Comparison of ENCODE assay signal across 9 cellular contexts in the genomic region with DNA sequence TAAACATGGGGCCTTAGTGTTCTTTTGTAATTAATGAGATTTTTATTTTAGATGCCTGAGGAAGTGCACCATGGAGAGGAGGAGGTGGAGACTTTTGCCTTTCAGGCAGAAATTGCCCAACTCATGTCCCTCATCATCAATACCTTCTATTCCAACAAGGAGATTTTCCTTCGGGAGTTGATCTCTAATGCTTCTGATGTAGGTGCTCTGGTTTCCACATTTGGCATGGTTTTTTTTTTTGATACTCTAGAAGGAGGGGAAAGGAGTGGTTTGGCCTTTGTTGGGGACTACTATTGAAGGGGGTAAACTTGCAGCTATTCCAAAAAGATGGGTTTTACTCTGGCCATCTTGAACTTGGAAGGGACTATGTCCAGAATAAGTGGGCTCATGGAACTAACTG. TPM values are rescaled to one million over a fixed set of nuclear protein-coding genes. Genes with fewer than 3 reads are reported as not detected.
DNase-seq lines count a peak whose midpoint lies in the region; ATAC-seq, FAIRE-seq and TF ChIP-seq lines count a peak whose summit lies in the region.
"Had no signal": no experiment of that assay in that cellular context is flagged by ENCODE, and none has a peak within 500 bp of the region (broad histone marks: within the 10 kb centered on the region; RNA-seq: fewer than 3 reads in every experiment).

No MANE protein-coding gene starts in this region.

- WGBS in H1 (ENCODE audit: extremely low coverage in 1 of 2, insufficient coverage in 1 of 2, insufficient read length in 1 of 2, insufficient replicate concordance in 2 of 2, low coverage in 1 of 2, low lambda C conversion rate in 2 of 2, missing lambda C conversion rate in 1 of 2), 2 experiments: 62% methylated on average over 1 of the region's 1 CpG; no CpG with 5 or more reads in 1 of the 2 experiments

- H4K91ac ChIP-seq in H1 (replicated peaks; ENCODE audit: insufficient read length, low read length): no peak overlapping the region

- H2AFZ ChIP-seq in OCI-LY3 (ENCODE audit: low read depth, low read length) (no peak overlapping the region), H1 (ENCODE audit: low read length) (no peak overlapping the region), neuron (ENCODE audit: low read depth, low read length) (no peak overlapping the region)

- no peak for ATAC-seq in CD4-positive, CD25-positive, alpha-beta regulatory T cell (ENCODE audit: low read depth in 2 of 2)
- no peak for ATAC-seq in HG03565 (IDR thresholded peaks at IDR 0.05; ENCODE audit: unreplicated experiment)
- no peak for ATAC-seq in HG03095 (IDR thresholded peaks at IDR 0.05; ENCODE audit: unreplicated experiment)
- no peak for ATAC-seq in GM19452 (IDR thresholded peaks at IDR 0.05; ENCODE audit: unreplicated experiment)

- no peak for TF ChIP-seq EP300 in H1 (IDR thresholded peaks at IDR 0.05; ENCODE audit: borderline replicate concordance in 1 of 2, low read depth in 2 of 2, low read length in 2 of 2)

- no peak overlapping the region for H3K4ac ChIP-seq in H1 (replicated peaks; ENCODE audit: insufficient read length, low read depth, low read length)

- TF ChIP-seq CTCF in OCI-LY3 (IDR thresholded peaks at IDR 0.05; ENCODE audit: low read depth, low read length) (no peak), H1 (IDR thresholded peaks at IDR 0.05; ENCODE audit: control extremely low read depth in 1 of 3, insufficient read depth in 1 of 3, low read depth in 1 of 3, low read length in 3 of 3) (no peak)

- H3K4me1 Mint-ChIP-seq in CD4-positive, CD25-positive, alpha-beta regulatory T cell: peaks cover 13 to 72% (median 41%) of the 10 kb centered on the region in 4 donors

- peaks cover 59% of the 10 kb centered on the region for H4K20me1 ChIP-seq in OCI-LY3 (ENCODE audit: insufficient read depth, low read length)
- H4K20me1 ChIP-seq in H1 (replicated peaks in 1 of 2; ENCODE audit: control insufficient read depth in 1 of 2, insufficient read depth in 2 of 2, low read length in 2 of 2): peaks cover 35 to 37% of the 10 kb centered on the region in 2 experiments

- H2BK15ac ChIP-seq in H1 (ENCODE audit: low read length): no peak overlapping the region

- peak overlapping the region; percentile 99 for H3K9ac ChIP-seq in OCI-LY3 (ENCODE audit: low read length)
- peak overlapping the region in 2 of 4 experiments; percentile 86 to 96; a peak in 5 of 7 replicates for H3K9ac ChIP-seq in H1 (replicated peaks in 1 of 4; ENCODE audit: extremely low read depth in 1 of 4, low read depth in 3 of 4, low read length in 3 of 4)

- peak overlapping the region; percentile 95 to 98 (median 98) for H3K4me3 Mint-ChIP-seq in CD4-positive, CD25-positive, alpha-beta regulatory T cell

- no peaks in the 10 kb centered on the region for H3K9me3 Mint-ChIP-seq in CD4-positive, CD25-positive, alpha-beta regulatory T cell

- H4K5ac ChIP-seq in H1 (ENCODE audit: insufficient read length, low read depth, low read length): no peak overlapping the region

- peaks cover 28% of the 10 kb centered on the region for H3K4me1 ChIP-seq in CD4-positive, CD25-positive, alpha-beta regulatory T cell (ENCODE audit: control insufficient read depth, insufficient read depth, low read length, poor library complexity, severe bottlenecking)
- H3K4me1 ChIP-seq in OCI-LY3 (ENCODE audit: low read length): peaks cover 22% of the 10 kb centered on the region
- peaks cover 7 to 18% (median 14%) of the 10 kb centered on the region in 4 experiments for H3K4me1 ChIP-seq in H1 (replicated peaks in 1 of 4; ENCODE audit: control insufficient read depth in 3 of 4, insufficient read depth in 4 of 4, low read length in 3 of 4)
- peaks cover 25% of the 10 kb centered on the region for H3K4me1 ChIP-seq in neuron (ENCODE audit: insufficient read depth, low read length)

- H2BK5ac ChIP-seq in H1 (ENCODE audit: low read depth, low read length): no peak overlapping the region

- peak overlapping the region; percentile 97 for H3K27ac ChIP-seq in CD4-positive, CD25-positive, alpha-beta regulatory T cell (ENCODE audit: insufficient read depth, low read length, poor library complexity, severe bottlenecking)
- H3K27ac ChIP-seq in OCI-LY3 (ENCODE audit: low read length): peak overlapping the region; percentile 87
- H3K27ac ChIP-seq in H1 (ENCODE audit: low read depth, low read length): no peak overlapping the region

- TF ChIP-seq POLR2A in H1 (IDR thresholded peaks at IDR 0.05; ENCODE audit: control extremely low read depth in 1 of 2, low read depth in 2 of 2, low read length in 2 of 2): no peak

- POLR2A ChIA-PET in H1 (lab: Charles Lee; ENCODE audit: partially characterized antibody): interaction anchor here (0.7 to 18.9 kb wide), 29 partner anchors 9 to 306 kb away, joined by 3 to 581 read pairs (median 6); partner anchors contain the start of genes CAPN11, MYMX, SLC29A1 and SLC35B2

- no peak for DNase-seq in CD4-positive, CD25-positive, alpha-beta regulatory T cell
- DNase-seq in H1 (ENCODE audit: low read depth in 1 of 2, low spot score in 2 of 2) (no peak), NCI-H1105 (lab: John Stamatoyannopoulos, UW) (no peak)
- DNase-seq: NCI-H146 had no signal

- peak overlapping the region; percentile 93 for H3K4me2 ChIP-seq in OCI-LY3 (ENCODE audit: low read length)
- peak overlapping the region; percentile 65 to 96 for H3K4me2 ChIP-seq in H1 (ENCODE audit: insufficient read depth in 1 of 2, low read depth in 2 of 2, low read length in 2 of 2)

- no peak overlapping the region for H4K8ac ChIP-seq in H1 (ENCODE audit: extremely low read depth, insufficient read depth, low read length)

- H3K4me3 ChIP-seq in CD4-positive, CD25-positive, alpha-beta regulatory T cell (ENCODE audit: low read depth, low read length): peak overlapping the region; percentile 95
- H3K4me3 ChIP-seq in OCI-LY3 (ENCODE audit: low read length) (peak overlapping the region; percentile 92), H1 (ENCODE audit: extremely low read depth in 1 of 4, insufficient read depth in 2 of 4, low read depth in 3 of 4, low read length in 4 of 4) (peak overlapping the region; percentile 55 to 100 (median 98)), neuron (ENCODE audit: low read length) (peak overlapping the region; percentile 90)

- H2AK5ac ChIP-seq in H1 (ENCODE audit: low read depth, low read length): no peak overlapping the region

- H3K27ac Mint-ChIP-seq in CD4-positive, CD25-positive, alpha-beta regulatory T cell: peak overlapping the region; percentile 93 to 98 (median 95)

- H3K36me3 ChIP-seq in CD4-positive, CD25-positive, alpha-beta regulatory T cell (ENCODE audit: control insufficient read depth, insufficient read depth, low read length): peaks cover 51% of the 10 kb centered on the region
- H3K36me3 ChIP-seq in OCI-LY3 (replicated peaks; ENCODE audit: low read depth, low read length): peaks cover 59% of the 10 kb centered on the region
- peaks cover 49 to 58% (median 53%) of the 10 kb centered on the region in 4 experiments for H3K36me3 ChIP-seq in H1 (ENCODE audit: control insufficient read depth in 2 of 4, insufficient read depth in 4 of 4, low read length in 3 of 4)
- H3K36me3 ChIP-seq in neuron (ENCODE audit: insufficient read depth, low read length): peaks cover 53% of the 10 kb centered on the region

- no peaks in the 10 kb centered on the region for H3K9me3 ChIP-seq in CD4-positive, CD25-positive, alpha-beta regulatory T cell (ENCODE audit: control insufficient read depth in 2 of 2, low read length in 2 of 2)
- H3K9me3 ChIP-seq in OCI-LY3 (ENCODE audit: insufficient read depth, low read length): no peaks in the 10 kb centered on the region
- H3K9me3 ChIP-seq in H1 (ENCODE audit: insufficient read depth in 2 of 2, low read depth in 1 of 2, low read length in 1 of 2): no peaks in the 10 kb centered on the region
- no peaks in the 10 kb centered on the region for H3K9me3 ChIP-seq in neuron (ENCODE audit: low read length)

- H3K27me3 ChIP-seq in CD4-positive, CD25-positive, alpha-beta regulatory T cell (ENCODE audit: control insufficient read depth, insufficient read depth, low read length): no peaks in the 10 kb centered on the region
- no peaks in the 10 kb centered on the region for H3K27me3 ChIP-seq in OCI-LY3 (ENCODE audit: low read depth, low read length)
- H3K27me3 ChIP-seq in H1 (replicated peaks in 1 of 4; ENCODE audit: control insufficient read depth in 3 of 4, extremely low read depth in 1 of 4, insufficient read depth in 3 of 4, low read length in 3 of 4): no peaks in the 10 kb centered on the region
- H3K27me3 ChIP-seq in neuron (ENCODE audit: insufficient read depth, low read length): no peaks in the 10 kb centered on the region

- H3K79me2 ChIP-seq in OCI-LY3 (ENCODE audit: low read length) (peaks cover 73% of the 10 kb centered on the region), H1 (ENCODE audit: control insufficient read depth in 1 of 2, insufficient read depth in 2 of 2, low read length in 2 of 2) (peaks cover 27 to 50% of the 10 kb centered on the region in 2 experiments)

- no peak overlapping the region for H2BK120ac ChIP-seq in H1 (replicated peaks; ENCODE audit: low read depth, low read length)

- H3K23ac ChIP-seq in H1 (ENCODE audit: insufficient read length): no peak overlapping the region

- peaks cover 45% of the 10 kb centered on the region for H3K36me3 Mint-ChIP-seq in CD4-positive, CD25-positive, alpha-beta regulatory T cell

- no peak for TF ChIP-seq RAD21 in H1 (IDR thresholded peaks at IDR 0.05 in 1 of 2, conservative IDR thresholded peaks at IDR 0.05 in 1 of 2; ENCODE audit: low read depth in 2 of 2, low read length in 2 of 2)

- no peak overlapping the region for H3K56ac ChIP-seq in H1 (replicated peaks; ENCODE audit: insufficient read length, low read depth, low read length)

- no peak overlapping the region for H3K18ac ChIP-seq in H1 (ENCODE audit: extremely low read depth, low read length)

- H3K14ac ChIP-seq in H1 (ENCODE audit: insufficient read length): no peak overlapping the region

- H2BK20ac ChIP-seq in H1 (ENCODE audit: low read length): no peak overlapping the region

- no peaks in the 10 kb centered on the region; the same call in 1 of the 2 replicates for H3K79me1 ChIP-seq in H1 (ENCODE audit: low read depth, low read length)

- no peak overlapping the region for H2BK12ac ChIP-seq in H1 (ENCODE audit: low read depth, low read length)

- peaks cover 8% of the 10 kb centered on the region for H3K27me3 Mint-ChIP-seq in CD4-positive, CD25-positive, alpha-beta regulatory T cell

- CTCF ChIA-PET in H1 (lab: Charles Lee; ENCODE audit: partially characterized antibody): interaction anchor here (0.7 to 8.1 kb wide), 7 partner anchors 7 to 150 kb away, joined by 3 to 102 read pairs (median 4); partner anchors contain the start of genes AARS2, MYMX and SLC35B2

- H3K23me2 ChIP-seq in H1 (ENCODE audit: low read depth, low read length): peaks cover 12% of the 10 kb centered on the region

- FAIRE-seq in H1 (lab: Jason Lieb, UNC): no peak

RNA-seq across cellular contexts. Expression of gene HSP90AB1, which starts 1.7 kb away (rescaled TPM):
- 399 TPM for total RNA-seq in CD4-positive, CD25-positive, alpha-beta regulatory T cell
- polyA plus RNA-seq in CD4-positive, CD25-positive, alpha-beta regulatory T cell: 100 to 1,000 TPM; 264 to 426 (median 333) TPM
- total RNA-seq in H1 (2021; fragmentation: NEBNext Ultra II Directional; extraction: Animal tissue kit (Norgen Biotek cat#: 25700)): 2,224 and 2,297 TPM in 2 replicates
- 1,244 and 1,564 TPM in 2 replicates for polyA plus RNA-seq in H1 (2011; rRNA removed)
- 1,987 TPM for polyA plus RNA-seq in H1 (2011; cell fraction: cytosol; rRNA removed)
- polyA plus RNA-seq in H1 (2011; cell fraction: nucleus; rRNA removed): 1,165 TPM
- 2,191 to 2,644 TPM (median 2,404 TPM) in 4 replicates for polyA plus RNA-seq in H1 (2012, experiment 1 of 2)
- 384 TPM for polyA plus RNA-seq in H1 (2012, experiment 2 of 2)
- polyA plus RNA-seq in H1 (2013, experiment 1 of 2): 1,706 TPM
- 1,654 TPM for polyA plus RNA-seq in H1 (2013, experiment 2 of 2)
- 1,724 and 1,899 TPM in 2 replicates for polyA minus RNA-seq in H1 (2011; rRNA and poly(A)+ RNA removed)
- polyA minus RNA-seq in H1 (2011; cell fraction: cytosol; rRNA and poly(A)+ RNA removed): 850 TPM
- 610 TPM for polyA minus RNA-seq in H1 (2011; cell fraction: nucleus; rRNA and poly(A)+ RNA removed)

RNA-seq across cellular contexts. Expression of gene SLC35B2, which starts 8.7 kb away (rescaled TPM):
- total RNA-seq in CD4-positive, CD25-positive, alpha-beta regulatory T cell: 14.8 TPM
- polyA plus RNA-seq in CD4-positive, CD25-positive, alpha-beta regulatory T cell: 10 to 100 TPM; 33.0 to 42.4 (median 36.8) TPM
- total RNA-seq in H1 (2021; fragmentation: NEBNext Ultra II Directional; extraction: Animal tissue kit (Norgen Biotek cat#: 25700)): 29.5 and 32.3 TPM in 2 replicates
- polyA plus RNA-seq in H1 (2011; rRNA removed): 65.0 and 73.7 TPM in 2 replicates
- polyA plus RNA-seq in H1 (2011; cell fraction: cytosol; rRNA removed): 49.6 TPM
- polyA plus RNA-seq in H1 (2011; cell fraction: nucleus; rRNA removed): 90.4 TPM
- 26.2 to 41.2 TPM (median 36.7 TPM) in 4 replicates for polyA plus RNA-seq in H1 (2012, experiment 1 of 2)
- polyA plus RNA-seq in H1 (2012, experiment 2 of 2): 48.9 TPM
- polyA plus RNA-seq in H1 (2013, experiment 1 of 2): 43.7 TPM
- 43.6 TPM for polyA plus RNA-seq in H1 (2013, experiment 2 of 2)
- 48.1 and 49.1 TPM in 2 replicates for polyA minus RNA-seq in H1 (2011; rRNA and poly(A)+ RNA removed)
- 21.4 TPM for polyA minus RNA-seq in H1 (2011; cell fraction: cytosol; rRNA and poly(A)+ RNA removed)
- 25.3 TPM for polyA minus RNA-seq in H1 (2011; cell fraction: nucleus; rRNA and poly(A)+ RNA removed)

RNA-seq across cellular contexts. Expression of gene NFKBIE, which starts 16.8 kb away (rescaled TPM):
- 53.8 TPM for total RNA-seq in CD4-positive, CD25-positive, alpha-beta regulatory T cell
- polyA plus RNA-seq in CD4-positive, CD25-positive, alpha-beta regulatory T cell: 1 to 10 TPM; 3.6 to 7.0 (median 6.1) TPM
- total RNA-seq in H1 (2021; fragmentation: NEBNext Ultra II Directional; extraction: Animal tissue kit (Norgen Biotek cat#: 25700)): 10.8 and 13.5 TPM in 2 replicates
- polyA plus RNA-seq in H1 (2011; rRNA removed): 19.2 and 22.9 TPM in 2 replicates
- polyA plus RNA-seq in H1 (2011; cell fraction: cytosol; rRNA removed): 18.8 TPM
- polyA plus RNA-seq in H1 (2011; cell fraction: nucleus; rRNA removed): 14.3 TPM
- polyA plus RNA-seq in H1 (2012, experiment 1 of 2): 12.7 to 17.1 TPM (median 13.6 TPM) in 4 replicates
- polyA plus RNA-seq in H1 (2012, experiment 2 of 2): 17.0 TPM
- 6.2 TPM for polyA plus RNA-seq in H1 (2013, experiment 1 of 2)
- 7.5 TPM for polyA plus RNA-seq in H1 (2013, experiment 2 of 2)
- 7.0 and 9.3 TPM in 2 replicates for polyA minus RNA-seq in H1 (2011; rRNA and poly(A)+ RNA removed)
- 7.8 TPM for polyA minus RNA-seq in H1 (2011; cell fraction: cytosol; rRNA and poly(A)+ RNA removed)
- 12.2 TPM for polyA minus RNA-seq in H1 (2011; cell fraction: nucleus; rRNA and poly(A)+ RNA removed)

RNA-seq across cellular contexts. Expression of gene TMEM151B, which starts 21.7 kb away (rescaled TPM):
- not detected for total RNA-seq in CD4-positive, CD25-positive, alpha-beta regulatory T cell
- polyA plus RNA-seq in CD4-positive, CD25-positive, alpha-beta regulatory T cell: not detected
- 15.5 and 15.7 TPM in 2 replicates for total RNA-seq in H1 (2021; fragmentation: NEBNext Ultra II Directional; extraction: Animal tissue kit (Norgen Biotek cat#: 25700))
- polyA plus RNA-seq in H1 (2011; rRNA removed): 8.0 and 11.6 TPM in 2 replicates
- polyA plus RNA-seq in H1 (2011; cell fraction: cytosol; rRNA removed): 9.9 TPM
- 22.6 TPM for polyA plus RNA-seq in H1 (2011; cell fraction: nucleus; rRNA removed)
- 10.2 to 14.9 TPM (median 13.2 TPM) in 4 replicates for polyA plus RNA-seq in H1 (2012, experiment 1 of 2)
- 12.1 TPM for polyA plus RNA-seq in H1 (2012, experiment 2 of 2)
- polyA plus RNA-seq in H1 (2013, experiment 1 of 2): 7.8 TPM
- polyA plus RNA-seq in H1 (2013, experiment 2 of 2): 7.7 TPM
- 8.8 and 10.7 TPM in 2 replicates for polyA minus RNA-seq in H1 (2011; rRNA and poly(A)+ RNA removed)
- polyA minus RNA-seq in H1 (2011; cell fraction: cytosol; rRNA and poly(A)+ RNA removed): 6.5 TPM
- 6.2 TPM for polyA minus RNA-seq in H1 (2011; cell fraction: nucleus; rRNA and poly(A)+ RNA removed)

RNA-seq across cellular contexts. Expression of gene SLC29A1, which starts 25.2 kb away (rescaled TPM):
- total RNA-seq in CD4-positive, CD25-positive, alpha-beta regulatory T cell: 2.6 TPM
- 1 to 10 TPM; 3.3 to 6.1 (median 3.9) TPM for polyA plus RNA-seq in CD4-positive, CD25-positive, alpha-beta regulatory T cell
- 187 and 196 TPM in 2 replicates for total RNA-seq in H1 (2021; fragmentation: NEBNext Ultra II Directional; extraction: Animal tissue kit (Norgen Biotek cat#: 25700))
- 558 and 626 TPM in 2 replicates for polyA plus RNA-seq in H1 (2011; rRNA removed)
- 409 TPM for polyA plus RNA-seq in H1 (2011; cell fraction: cytosol; rRNA removed)
- polyA plus RNA-seq in H1 (2011; cell fraction: nucleus; rRNA removed): 636 TPM
- polyA plus RNA-seq in H1 (2012, experiment 1 of 2): 210 to 268 TPM (median 256 TPM) in 4 replicates
- polyA plus RNA-seq in H1 (2012, experiment 2 of 2): 267 TPM
- polyA plus RNA-seq in H1 (2013, experiment 1 of 2): 396 TPM
- polyA plus RNA-seq in H1 (2013, experiment 2 of 2): 418 TPM
- 456 and 664 TPM in 2 replicates for polyA minus RNA-seq in H1 (2011; rRNA and poly(A)+ RNA removed)
- 124 TPM for polyA minus RNA-seq in H1 (2011; cell fraction: cytosol; rRNA and poly(A)+ RNA removed)
- 168 TPM for polyA minus RNA-seq in H1 (2011; cell fraction: nucleus; rRNA and poly(A)+ RNA removed)
